Comparison of ENCODE assay signal across 12 cellular contexts in genomic region chr14:76056128-76056527, GRCh38.
A peak's percentile ranks its signal among the peaks of the same experiment; 100 is the strongest.
DNase-seq lines count a peak whose midpoint lies in the region; ATAC-seq, FAIRE-seq and TF ChIP-seq lines count a peak whose summit lies in the region.
"Had no signal": no experiment of that assay in that cellular context is flagged by ENCODE, and none has a peak within 500 bp of the region (broad histone marks: within the 10 kb centered on the region; RNA-seq: fewer than 3 reads in every experiment).

No MANE protein-coding gene starts in this region.

- H3K4ac ChIP-seq in H1 (replicated peaks; ENCODE audit: insufficient read length, low read depth, low read length): no peak overlapping the region

- H2BK15ac ChIP-seq in H1 (ENCODE audit: low read length): no peak overlapping the region

- no peak overlapping the region for H3K27ac ChIP-seq in H1 (ENCODE audit: low read depth, low read length)
- H3K27ac ChIP-seq: SK-N-MC had no signal

- no peak overlapping the region for H4K8ac ChIP-seq in H1 (ENCODE audit: extremely low read depth, insufficient read depth, low read length)

- H4K20me1 ChIP-seq in H1 (replicated peaks in 1 of 2; ENCODE audit: control insufficient read depth in 1 of 2, insufficient read depth in 2 of 2, low read length in 2 of 2): no peaks in the 10 kb centered on the region

- no peaks in the 10 kb centered on the region for H3K27me3 Mint-ChIP-seq in activated CD8-positive, alpha-beta T cell treated with anti-CD3 and anti-CD28 coated beads for 36 hours
- no peaks in the 10 kb centered on the region for H3K27me3 Mint-ChIP-seq in activated CD8-positive, alpha-beta T cell treated with anti-CD3 and anti-CD28 coated beads, Interleukin-2, amount 10 ng/mL, durations not matched to agents 7 days and 5 days (ENCODE audit: low read depth)
- H3K27me3 Mint-ChIP-seq in activated CD8-positive, alpha-beta memory T cell treated with anti-CD3 and anti-CD28 coated beads, Interleukin-2, amount 10 ng/mL, durations not matched to agents 7 days and 5 days: no peaks in the 10 kb centered on the region
- H3K27me3 Mint-ChIP-seq: activated naive CD8-positive, alpha-beta T cell; CD4-positive, CD25-positive, alpha-beta regulatory T cell had no signal

- H3K23me2 ChIP-seq in H1 (ENCODE audit: low read depth, low read length): no peaks in the 10 kb centered on the region

- H3K4me3 ChIP-seq in H1 (ENCODE audit: extremely low read depth in 1 of 4, insufficient read depth in 2 of 4, low read depth in 3 of 4, low read length in 4 of 4): no peak overlapping the region
- H3K4me3 ChIP-seq: SK-N-MC had no signal

- no peak overlapping the region for H3K56ac ChIP-seq in H1 (replicated peaks; ENCODE audit: insufficient read length, low read depth, low read length)

- TF ChIP-seq RAD21 in H1 (IDR thresholded peaks at IDR 0.05 in 1 of 2, conservative IDR thresholded peaks at IDR 0.05 in 1 of 2; ENCODE audit: low read depth in 2 of 2, low read length in 2 of 2): peak; percentile 48 to 65; a peak in 3 of 4 replicates

- no peak for FAIRE-seq in H1 (lab: Jason Lieb, UNC)

- H3K4me1 Mint-ChIP-seq in activated CD8-positive, alpha-beta T cell treated with anti-CD3 and anti-CD28 coated beads for 36 hours (ENCODE audit: low read depth): no peaks in the 10 kb centered on the region
- H3K4me1 Mint-ChIP-seq in activated CD8-positive, alpha-beta T cell treated with anti-CD3 and anti-CD28 coated beads, Interleukin-2, amount 10 ng/mL, durations not matched to agents 7 days and 5 days (ENCODE audit: low read depth): no peaks in the 10 kb centered on the region
- H3K4me1 Mint-ChIP-seq in activated CD8-positive, alpha-beta memory T cell treated with anti-CD3 and anti-CD28 coated beads, Interleukin-2, amount 10 ng/mL, durations not matched to agents 7 days and 5 days: no peaks in the 10 kb centered on the region

- no peak overlapping the region for H3K4me3 Mint-ChIP-seq in activated CD8-positive, alpha-beta T cell treated with anti-CD3 and anti-CD28 coated beads for 36 hours
- no peak overlapping the region for H3K4me3 Mint-ChIP-seq in activated CD8-positive, alpha-beta T cell treated with anti-CD3 and anti-CD28 coated beads, Interleukin-2, amount 10 ng/mL, durations not matched to agents 7 days and 5 days
- H3K4me3 Mint-ChIP-seq in activated CD8-positive, alpha-beta memory T cell treated with anti-CD3 and anti-CD28 coated beads, Interleukin-2, amount 10 ng/mL, durations not matched to agents 7 days and 5 days: no peak overlapping the region
- H3K4me3 Mint-ChIP-seq: activated naive CD8-positive, alpha-beta T cell; CD4-positive, CD25-positive, alpha-beta regulatory T cell had no signal

- TF ChIP-seq CTCF in activated CD8-positive, alpha-beta T cell treated with anti-CD3 and anti-CD28 coated beads for 36 hours (IDR thresholded peaks at IDR 0.05): peak; percentile 24
- peak; percentile 54 to 72 (median 63) for TF ChIP-seq CTCF in H1 (IDR thresholded peaks at IDR 0.05; ENCODE audit: control extremely low read depth in 1 of 3, insufficient read depth in 1 of 3, low read depth in 1 of 3, low read length in 3 of 3)

- peaks cover 1% of the 10 kb centered on the region for H3K36me3 Mint-ChIP-seq in activated CD8-positive, alpha-beta T cell treated with anti-CD3 and anti-CD28 coated beads for 36 hours (ENCODE audit: low read depth)
- H3K36me3 Mint-ChIP-seq in activated CD8-positive, alpha-beta T cell treated with anti-CD3 and anti-CD28 coated beads, Interleukin-2, amount 10 ng/mL, durations not matched to agents 7 days and 5 days (ENCODE audit: low read depth): no peaks in the 10 kb centered on the region
- no peaks in the 10 kb centered on the region for H3K36me3 Mint-ChIP-seq in activated CD8-positive, alpha-beta memory T cell treated with anti-CD3 and anti-CD28 coated beads, Interleukin-2, amount 10 ng/mL, durations not matched to agents 7 days and 5 days

- no peaks in the 10 kb centered on the region for H3K36me3 ChIP-seq in H1 (ENCODE audit: control insufficient read depth in 2 of 4, insufficient read depth in 4 of 4, low read length in 3 of 4)

- intact Hi-C loops in activated CD8-positive, alpha-beta T cell treated with anti-CD3 and anti-CD28 coated beads for 36 hours (cut with micrococcal nuclease): loop anchor here (10.0 kb wide), 1 partner anchor 329 kb away; no protein-coding TSS in a partner anchor

- no peaks in the 10 kb centered on the region for H3K79me2 ChIP-seq in H1 (ENCODE audit: control insufficient read depth in 1 of 2, insufficient read depth in 2 of 2, low read length in 2 of 2)

- H2BK120ac ChIP-seq in H1 (replicated peaks; ENCODE audit: low read depth, low read length): no peak overlapping the region

- no peak overlapping the region for H2BK20ac ChIP-seq in H1 (ENCODE audit: low read length)

- H3K27ac Mint-ChIP-seq in activated CD8-positive, alpha-beta T cell treated with anti-CD3 and anti-CD28 coated beads for 36 hours: no peak overlapping the region
- no peak overlapping the region for H3K27ac Mint-ChIP-seq in activated CD8-positive, alpha-beta T cell treated with anti-CD3 and anti-CD28 coated beads, Interleukin-2, amount 10 ng/mL, durations not matched to agents 7 days and 5 days
- H3K27ac Mint-ChIP-seq in activated CD8-positive, alpha-beta memory T cell treated with anti-CD3 and anti-CD28 coated beads, Interleukin-2, amount 10 ng/mL, durations not matched to agents 7 days and 5 days: no peak overlapping the region
- H3K27ac Mint-ChIP-seq: activated naive CD8-positive, alpha-beta T cell; CD4-positive, CD25-positive, alpha-beta regulatory T cell had no signal

- H4K5ac ChIP-seq in H1 (ENCODE audit: insufficient read length, low read depth, low read length): no peak overlapping the region

- no peaks in the 10 kb centered on the region for H3K9me3 Mint-ChIP-seq in activated CD8-positive, alpha-beta T cell treated with anti-CD3 and anti-CD28 coated beads for 36 hours
- no peaks in the 10 kb centered on the region for H3K9me3 Mint-ChIP-seq in activated CD8-positive, alpha-beta T cell treated with anti-CD3 and anti-CD28 coated beads, Interleukin-2, amount 10 ng/mL, durations not matched to agents 7 days and 5 days (ENCODE audit: insufficient read depth)
- no peaks in the 10 kb centered on the region for H3K9me3 Mint-ChIP-seq in activated CD8-positive, alpha-beta memory T cell treated with anti-CD3 and anti-CD28 coated beads, Interleukin-2, amount 10 ng/mL, durations not matched to agents 7 days and 5 days (ENCODE audit: low read depth)
- H3K9me3 Mint-ChIP-seq: CD4-positive, CD25-positive, alpha-beta regulatory T cell had no signal

- no peaks in the 10 kb centered on the region for H3K9me3 ChIP-seq in H1 (ENCODE audit: insufficient read depth in 2 of 2, low read depth in 1 of 2, low read length in 1 of 2)

- TF ChIP-seq POLR2A in H1 (IDR thresholded peaks at IDR 0.05; ENCODE audit: control extremely low read depth in 1 of 2, low read depth in 2 of 2, low read length in 2 of 2): no peak

- no peak for ATAC-seq in activated CD8-positive, alpha-beta T cell treated with anti-CD3 and anti-CD28 coated beads for 36 hours
- no peak for ATAC-seq in activated CD8-positive, alpha-beta T cell treated with anti-CD3 and anti-CD28 coated beads, Interleukin-2, amount 10 ng/mL, durations not matched to agents 7 days and 5 days
- ATAC-seq in GM18498 (IDR thresholded peaks at IDR 0.05; ENCODE audit: unreplicated experiment): no peak
- ATAC-seq in activated CD8-positive, alpha-beta memory T cell treated with anti-CD3 and anti-CD28 coated beads, Interleukin-2, amount 10 ng/mL, durations not matched to agents 7 days and 5 days: no peak

- no peaks in the 10 kb centered on the region for H3K79me1 ChIP-seq in H1 (ENCODE audit: low read depth, low read length)

- no peak for TF ChIP-seq EP300 in H1 (IDR thresholded peaks at IDR 0.05; ENCODE audit: borderline replicate concordance in 1 of 2, low read depth in 2 of 2, low read length in 2 of 2)

- no peak overlapping the region for H2AK5ac ChIP-seq in H1 (ENCODE audit: low read depth, low read length)

- H3K18ac ChIP-seq in H1 (ENCODE audit: extremely low read depth, low read length): no peak overlapping the region

- H3K4me1 ChIP-seq in H1 (replicated peaks in 1 of 4; ENCODE audit: control insufficient read depth in 3 of 4, insufficient read depth in 4 of 4, low read length in 3 of 4): peaks cover 0 to 8% (median 5%) of the 10 kb centered on the region in 4 experiments

- CTCF ChIA-PET in activated CD8-positive, alpha-beta T cell treated with anti-CD3 and anti-CD28 coated beads for 36 hours (lab: Charles Lee): interaction anchor here (1.0 to 7.9 kb wide), 2 partner anchors 11 to 296 kb away, joined by 3 to 108 read pairs; no protein-coding TSS in a partner anchor
- CTCF ChIA-PET in activated CD8-positive, alpha-beta T cell treated with anti-CD3 and anti-CD28 coated beads, Interleukin-2, amount 10 ng/mL, durations not matched to agents 7 days and 5 days (lab: Charles Lee): interaction anchor here (0.9 to 1.0 kb wide), 2 partner anchors 297 to 347 kb away, joined by 3 to 4 read pairs; no protein-coding TSS in a partner anchor
- CTCF ChIA-PET in H1 (lab: Charles Lee; ENCODE audit: partially characterized antibody): interaction anchor here (0.6 to 3.1 kb wide), 39 partner anchors 8 to 599 kb away, joined by 3 to 15 read pairs (median 3); partner anchors contain the start of gene IFT43
- CTCF ChIA-PET in activated CD8-positive, alpha-beta memory T cell treated with anti-CD3 and anti-CD28 coated beads, Interleukin-2, amount 10 ng/mL, durations not matched to agents 7 days and 5 days (lab: Charles Lee): no interaction called here

- H3K4me2 ChIP-seq in H1 (ENCODE audit: insufficient read depth in 1 of 2, low read depth in 2 of 2, low read length in 2 of 2): no peak overlapping the region

- 85% methylated on average over 8 of the region's 8 CpGs; no CpG with 5 or more reads in 1 of the 2 experiments for WGBS in H1 (ENCODE audit: extremely low coverage in 1 of 2, insufficient coverage in 1 of 2, insufficient read length in 1 of 2, insufficient replicate concordance in 2 of 2, low coverage in 1 of 2, low lambda C conversion rate in 2 of 2, missing lambda C conversion rate in 1 of 2), 2 experiments

- no peak overlapping the region for H2BK5ac ChIP-seq in H1 (ENCODE audit: low read depth, low read length)

- no peak overlapping the region for H2AFZ ChIP-seq in H1 (ENCODE audit: low read length)

- H4K91ac ChIP-seq in H1 (replicated peaks; ENCODE audit: insufficient read length, low read length): no peak overlapping the region

- H3K27me3 ChIP-seq in H1 (replicated peaks in 1 of 4; ENCODE audit: control insufficient read depth in 3 of 4, extremely low read depth in 1 of 4, insufficient read depth in 3 of 4, low read length in 3 of 4): no peaks in the 10 kb centered on the region

- no peak overlapping the region for H3K14ac ChIP-seq in H1 (ENCODE audit: insufficient read length)

- no peak overlapping the region for H3K9ac ChIP-seq in H1 (replicated peaks in 1 of 4; ENCODE audit: extremely low read depth in 1 of 4, low read depth in 3 of 4, low read length in 3 of 4)

- no peak for DNase-seq in activated CD8-positive, alpha-beta T cell treated with anti-CD3 and anti-CD28 coated beads for 36 hours
- no peak for DNase-seq in activated CD8-positive, alpha-beta T cell treated with anti-CD3 and anti-CD28 coated beads, Interleukin-2, amount 10 ng/mL, durations not matched to agents 7 days and 5 days
- DNase-seq in NCI-H2171 (lab: John Stamatoyannopoulos, UW) (peak; percentile 9), H1 (ENCODE audit: low read depth in 1 of 2, low spot score in 2 of 2) (no peak), stromal cell of bone marrow (ENCODE audit: low read depth) (peak; percentile 2), inferior parietal cortex (ENCODE audit: extremely low spot score) (no peak)
- no peak for DNase-seq in activated CD8-positive, alpha-beta memory T cell treated with anti-CD3 and anti-CD28 coated beads, Interleukin-2, amount 10 ng/mL, durations not matched to agents 7 days and 5 days
- DNase-seq: CD4-positive, CD25-positive, alpha-beta regulatory T cell; hypothalamus had no signal

- no peak overlapping the region for H2BK12ac ChIP-seq in H1 (ENCODE audit: low read depth, low read length)

- no peak overlapping the region for H3K23ac ChIP-seq in H1 (ENCODE audit: insufficient read length)

- POLR2A ChIA-PET in activated CD8-positive, alpha-beta T cell treated with anti-CD3 and anti-CD28 coated beads for 36 hours (lab: Charles Lee): no interaction called here
- POLR2A ChIA-PET in activated CD8-positive, alpha-beta T cell treated with anti-CD3 and anti-CD28 coated beads, Interleukin-2, amount 10 ng/mL, durations not matched to agents 7 days and 5 days (lab: Charles Lee): interaction anchor here (0.6 kb wide), 1 partner anchor 65 kb away, joined by 3 read pairs; no protein-coding TSS in a partner anchor
- POLR2A ChIA-PET in H1 (lab: Charles Lee; ENCODE audit: partially characterized antibody): interaction anchor here (1.1 kb wide), 1 partner anchor 96 kb away, joined by 3 read pairs; the partner anchor contains the start of gene GPATCH2L

Comparison
In these comparisons a context has a peak if more than half of its experiments do, and no peak if none do; other contexts are left out.
1. DNase-seq: peak in NCI-H2171 (single experiment) and stromal cell of bone marrow (single experiment); none in activated CD8-positive, alpha-beta T cell treated with anti-CD3 and anti-CD28 coated beads for 36 hours (single experiment), activated CD8-positive, alpha-beta T cell treated with anti-CD3 and anti-CD28 coated beads, Interleukin-2, amount 10 ng/mL, durations not matched to agents 7 days and 5 days (single experiment), H1 (0 of 2), inferior parietal cortex (single experiment) and activated CD8-positive, alpha-beta memory T cell treated with anti-CD3 and anti-CD28 coated beads, Interleukin-2, amount 10 ng/mL, durations not matched to agents 7 days and 5 days (single experiment).